8 cellular contexts compared by ENCODE assay signal in the genomic region with DNA sequence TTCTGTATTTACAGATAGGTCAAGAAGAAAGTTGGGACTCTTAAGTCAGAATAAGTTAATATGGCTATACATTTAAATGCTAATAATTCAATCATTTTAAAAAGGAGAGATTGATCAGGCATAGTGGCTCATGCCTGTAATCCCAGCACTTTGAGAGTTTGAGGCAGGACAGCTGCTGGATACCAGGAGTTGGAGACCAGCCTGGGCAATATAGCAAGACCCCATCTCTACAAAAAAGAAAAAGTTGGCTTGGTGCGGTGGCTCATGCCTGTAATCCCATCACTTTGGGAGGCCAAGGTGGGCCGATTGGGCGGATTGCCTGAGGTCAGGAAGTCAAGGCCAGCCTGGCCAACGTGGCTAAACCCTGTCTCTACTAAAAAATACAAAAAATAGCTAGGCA.
"Had no signal": no experiment of that assay in that cellular context is flagged by ENCODE, and none has a peak within 500 bp of the region (broad histone marks: within the 10 kb centered on the region; RNA-seq: fewer than 3 reads in every experiment).

No MANE protein-coding gene starts in this region.

- ATAC-seq: GM23338, K562 had no signal

- H3K9me3 Mint-ChIP-seq: GM23338, H9, HFFc6 had no signal

- DNase-seq: H9, HCEC 1CT, HFFc6, IMR-90, KG1 had no signal

- H3K4me3 ChIP-seq: GM23338, K562 had no signal

- H3K27ac Mint-ChIP-seq: GM23338, HFFc6 had no signal

- H3K27ac ChIP-seq: HL-60 had no signal

- H3K4me3 Mint-ChIP-seq: GM23338, H9, HFFc6 had no signal
